2 cellular contexts compared by ENCODE assay signal in the genomic region with DNA sequence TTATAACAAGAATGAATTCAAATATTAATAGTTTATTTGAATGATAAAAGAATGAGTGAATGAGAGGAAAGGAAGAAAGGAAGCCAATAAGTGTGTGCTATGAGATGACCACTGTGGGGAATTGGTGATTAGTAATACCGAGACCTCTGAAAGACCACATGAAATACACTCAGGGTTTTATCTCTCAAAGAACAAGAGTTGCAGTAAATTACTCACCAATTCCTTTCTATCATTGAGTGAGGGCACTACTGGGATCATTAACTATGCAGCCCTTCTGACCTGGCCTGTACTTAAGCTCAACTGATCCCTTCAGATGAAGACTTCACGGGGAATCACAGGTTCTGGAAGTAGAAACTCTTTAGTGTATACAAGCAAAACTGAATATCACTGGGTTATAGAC.
TF ChIP-seq lines count a peak whose summit lies in the region.

No MANE protein-coding gene starts in this region.

TF ChIP-seq in H1, 55 proteins besides CTCF, POLR2A, EP300 and RAD21 (continued from another document):
- no peak for TF ChIP-seq TBP (IDR thresholded peaks at IDR 0.05; ENCODE audit: low read depth, low read length)

TF ChIP-seq in SK-N-SH, 30 proteins besides CTCF, POLR2A, EP300 and RAD21:
- TF ChIP-seq, protein P1, sequence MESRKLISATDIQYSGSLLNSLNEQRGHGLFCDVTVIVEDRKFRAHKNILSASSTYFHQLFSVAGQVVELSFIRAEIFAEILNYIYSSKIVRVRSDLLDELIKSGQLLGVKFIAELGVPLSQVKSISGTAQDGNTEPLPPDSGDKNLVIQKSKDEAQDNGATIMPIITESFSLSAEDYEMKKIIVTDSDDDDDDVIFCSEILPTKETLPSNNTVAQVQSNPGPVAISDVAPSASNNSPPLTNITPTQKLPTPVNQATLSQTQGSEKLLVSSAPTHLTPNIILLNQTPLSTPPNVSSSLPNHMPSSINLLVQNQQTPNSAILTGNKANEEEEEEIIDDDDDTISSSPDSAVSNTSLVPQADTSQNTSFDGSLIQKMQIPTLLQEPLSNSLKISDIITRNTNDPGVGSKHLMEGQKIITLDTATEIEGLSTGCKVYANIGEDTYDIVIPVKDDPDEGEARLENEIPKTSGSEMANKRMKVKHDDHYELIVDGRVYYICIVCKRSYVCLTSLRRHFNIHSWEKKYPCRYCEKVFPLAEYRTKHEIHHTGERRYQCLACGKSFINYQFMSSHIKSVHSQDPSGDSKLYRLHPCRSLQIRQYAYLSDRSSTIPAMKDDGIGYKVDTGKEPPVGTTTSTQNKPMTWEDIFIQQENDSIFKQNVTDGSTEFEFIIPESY (IDR thresholded peaks at IDR 0.05; ENCODE audit: borderline replicate concordance, low read depth): no peak
- TF ChIP-seq MEF2A (IDR thresholded peaks at IDR 0.05; ENCODE audit: borderline replicate concordance, low read depth): no peak
- no peak for TF ChIP-seq REST (IDR thresholded peaks at IDR 0.05; ENCODE audit: low read depth, low read length)
- no peak for TF ChIP-seq RCOR1 (IDR thresholded peaks at IDR 0.05; ENCODE audit: low read length)
- no peak for TF ChIP-seq EZH2phosphoT487 (IDR thresholded peaks at IDR 0.05; ENCODE audit: borderline replicate concordance, low read depth)
- TF ChIP-seq YY1 (IDR thresholded peaks at IDR 0.05; ENCODE audit: low read depth): no peak
- no peak for TF ChIP-seq FOSL2 (IDR thresholded peaks at IDR 0.05; ENCODE audit: borderline replicate concordance, low read depth)
- no peak for TF ChIP-seq RFX5 (IDR thresholded peaks at IDR 0.05; ENCODE audit: low read length)
- TF ChIP-seq, protein P2, sequence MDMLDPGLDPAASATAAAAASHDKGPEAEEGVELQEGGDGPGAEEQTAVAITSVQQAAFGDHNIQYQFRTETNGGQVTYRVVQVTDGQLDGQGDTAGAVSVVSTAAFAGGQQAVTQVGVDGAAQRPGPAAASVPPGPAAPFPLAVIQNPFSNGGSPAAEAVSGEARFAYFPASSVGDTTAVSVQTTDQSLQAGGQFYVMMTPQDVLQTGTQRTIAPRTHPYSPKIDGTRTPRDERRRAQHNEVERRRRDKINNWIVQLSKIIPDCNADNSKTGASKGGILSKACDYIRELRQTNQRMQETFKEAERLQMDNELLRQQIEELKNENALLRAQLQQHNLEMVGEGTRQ (IDR thresholded peaks at IDR 0.05; ENCODE audit: borderline replicate concordance, low read depth, low read length): no peak
- TF ChIP-seq, protein P3, sequence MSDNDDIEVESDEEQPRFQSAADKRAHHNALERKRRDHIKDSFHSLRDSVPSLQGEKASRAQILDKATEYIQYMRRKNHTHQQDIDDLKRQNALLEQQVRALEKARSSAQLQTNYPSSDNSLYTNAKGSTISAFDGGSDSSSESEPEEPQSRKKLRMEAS (IDR thresholded peaks at IDR 0.05; ENCODE audit: low read depth): no peak
- TF ChIP-seq RXRA (IDR thresholded peaks at IDR 0.05; ENCODE audit: borderline replicate concordance, low read depth): no peak
- TF ChIP-seq GATA2 (CRISPR knock-in tag; IDR thresholded peaks at IDR 0.05): no peak
- TF ChIP-seq NFIC (IDR thresholded peaks at IDR 0.05; ENCODE audit: borderline replicate concordance): no peak
- TF ChIP-seq MXI1 (IDR thresholded peaks at IDR 0.05; ENCODE audit: low read depth, low read length): no peak
- no peak for TF ChIP-seq SMC3 (IDR thresholded peaks at IDR 0.05; ENCODE audit: low read depth, low read length)
- TF ChIP-seq ELF1 (IDR thresholded peaks at IDR 0.05): no peak
- TF ChIP-seq PBX3 (IDR thresholded peaks at IDR 0.05): no peak
- no peak for TF ChIP-seq SIN3A (IDR thresholded peaks at IDR 0.05; ENCODE audit: borderline replicate concordance, low read depth, low read length)
- TF ChIP-seq IRF3 (IDR thresholded peaks at IDR 0.05; ENCODE audit: low read depth, low read length): no peak
